Comparison of ENCODE assay signal across 1 cellular context in genomic region chr4:184348311-184349233, GRCh38.
A peak's percentile ranks its signal among the peaks of the same experiment; 100 is the strongest.
TF ChIP-seq lines count a peak whose summit lies in the region.

No MANE protein-coding gene starts in this region.

TF ChIP-seq in HepG2, 621 proteins besides CTCF, POLR2A, EP300 and RAD21 (continued from another document and continues in another):
- TF ChIP-seq ZBTB34 (CRISPR knock-in tag; IDR thresholded peaks at IDR 0.05) (peak; percentile 90), BRCA1 (CRISPR knock-in tag; IDR thresholded peaks at IDR 0.05) (no peak), SATB2 (CRISPR knock-in tag; IDR thresholded peaks at IDR 0.05) (no peak), HNRNPK (IDR thresholded peaks at IDR 0.05; ENCODE audit: low read depth, low read length, poor library complexity, severe bottlenecking) (peak; percentile 39), GLI4 (CRISPR knock-in tag; IDR thresholded peaks at IDR 0.05; ENCODE audit: borderline replicate concordance) (0 out of 2 replicates have a peak, but pooled peaks have one; percentile 60), SRY (CRISPR knock-in tag; IDR thresholded peaks at IDR 0.05) (no peak), TEF (CRISPR knock-in tag; IDR thresholded peaks at IDR 0.05) (no peak), ATF7 (IDR thresholded peaks at IDR 0.05) (0 out of 2 replicates have a peak, but pooled peaks have one; percentile 10), ATF7 (CRISPR knock-in tag; IDR thresholded peaks at IDR 0.05) (no peak), ZNF839 (CRISPR knock-in tag; IDR thresholded peaks at IDR 0.05; ENCODE audit: borderline replicate concordance) (no peak), NPAS2 (CRISPR knock-in tag; IDR thresholded peaks at IDR 0.05; ENCODE audit: borderline replicate concordance) (no peak), JARID2 (CRISPR knock-in tag; IDR thresholded peaks at IDR 0.05; ENCODE audit: insufficient replicate concordance) (no peak), SP140L (CRISPR knock-in tag; IDR thresholded peaks at IDR 0.05; ENCODE audit: borderline replicate concordance) (peak; percentile 61; the same call in 1 of the 2 replicates), GFI1 (CRISPR knock-in tag; IDR thresholded peaks at IDR 0.05; ENCODE audit: borderline replicate concordance) (peak; percentile 76), CREBL2 (CRISPR knock-in tag; IDR thresholded peaks at IDR 0.05; ENCODE audit: borderline replicate concordance) (no peak), PHF21A (CRISPR knock-in tag; IDR thresholded peaks at IDR 0.05) (peak; percentile 91), CEBPB (IDR thresholded peaks at IDR 0.05; ENCODE audit: borderline replicate concordance, low read depth, low read length) (peak; percentile 94), SKI (IDR thresholded peaks at IDR 0.05; ENCODE audit: partially characterized antibody) (peak; percentile 78), ELF3 (CRISPR knock-in tag; IDR thresholded peaks at IDR 0.05) (peak; percentile 38; the same call in 1 of the 2 replicates), NR0B2 (CRISPR knock-in tag; IDR thresholded peaks at IDR 0.05) (no peak), SIX4 (CRISPR knock-in tag; IDR thresholded peaks at IDR 0.05) (peak; percentile 92), ZNF3 (CRISPR knock-in tag; IDR thresholded peaks at IDR 0.05) (peak; percentile 69; the same call in 1 of the 2 replicates), KAT8 (CRISPR knock-in tag; IDR thresholded peaks at IDR 0.05) (peak; percentile 54; the same call in 1 of the 2 replicates), NFAT5 (CRISPR knock-in tag; IDR thresholded peaks at IDR 0.05) (peak; percentile 78; the same call in 1 of the 2 replicates), ZNF629 (CRISPR knock-in tag; conservative IDR thresholded peaks at IDR 0.05) (0 out of 2 replicates have a peak, but pooled peaks have one; percentile 30), ZNF878 (CRISPR knock-in tag; IDR thresholded peaks at IDR 0.05) (peak; percentile 36; the same call in 1 of the 2 replicates), ZNF124 (CRISPR knock-in tag; IDR thresholded peaks at IDR 0.05) (no peak; the same call in 1 of the 2 replicates), ZNF414 (CRISPR knock-in tag; IDR thresholded peaks at IDR 0.05) (peak; percentile 91), THAP11 (CRISPR knock-in tag; IDR thresholded peaks at IDR 0.05) (peak; percentile 71), ZFP1 (CRISPR knock-in tag; IDR thresholded peaks at IDR 0.05) (peak; percentile 57; the same call in 1 of the 2 replicates), HNRNPL (IDR thresholded peaks at IDR 0.05; ENCODE audit: low read depth, low read length) (no peak), NR2F6 (IDR thresholded peaks at IDR 0.05) (peak; percentile 84), NR2F6 (CRISPR knock-in tag; IDR thresholded peaks at IDR 0.05) (peak; percentile 82), KDM4B (CRISPR knock-in tag; IDR thresholded peaks at IDR 0.05) (peak; percentile 85; the same call in 1 of the 2 replicates), ZHX2 (IDR thresholded peaks at IDR 0.05; ENCODE audit: low read depth) (no peak), ZHX2 (CRISPR knock-in tag; IDR thresholded peaks at IDR 0.05; ENCODE audit: borderline replicate concordance) (no peak), ZNF503 (CRISPR knock-in tag; IDR thresholded peaks at IDR 0.05) (peak; percentile 49; the same call in 1 of the 2 replicates), EHMT2 (IDR thresholded peaks at IDR 0.05; ENCODE audit: borderline replicate concordance, low read depth, low read length) (peak; percentile 89; the same call in 1 of the 2 replicates), ATF5 (CRISPR knock-in tag; IDR thresholded peaks at IDR 0.05; ENCODE audit: low read depth) (no peak), ZNF883 (CRISPR knock-in tag; IDR thresholded peaks at IDR 0.05; ENCODE audit: not compliant biosample characterization) (no peak), ZNF274 (CRISPR knock-in tag; IDR thresholded peaks at IDR 0.05) (no peak; the same call in 1 of the 2 replicates), ZNF770 (CRISPR knock-in tag; IDR thresholded peaks at IDR 0.05) (0 out of 2 replicates have a peak, but pooled peaks have one; percentile 47), ZMAT3 (CRISPR knock-in tag; conservative IDR thresholded peaks at IDR 0.05) (0 out of 2 replicates have a peak, but pooled peaks have one; percentile 42), ATF7-NPFF (CRISPR knock-in tag; IDR thresholded peaks at IDR 0.05; ENCODE audit: low read depth) (peak; percentile 67), XRCC5 (optimal IDR thresholded peaks at IDR 0.05; ENCODE audit: low read length) (peak; percentile 34)
